Comparison of ENCODE assay signal across 41 cellular contexts in genomic region chr2:172007372-172007771, GRCh38. TPM values are rescaled to one million over a fixed set of nuclear protein-coding genes. Genes with fewer than 3 reads are reported as not detected.
"Had no signal": no experiment of that assay in that cellular context is flagged by ENCODE, and none has a peak within 500 bp of the region (broad histone marks: within the 10 kb centered on the region; RNA-seq: fewer than 3 reads in every experiment).

No MANE protein-coding gene starts in this region.

- H3K27ac Mint-ChIP-seq: activated naive CD4-positive, alpha-beta T cell treated with anti-CD3 and anti-CD28 coated beads for 36 hours; activated naive CD4-positive, alpha-beta T cell treated with anti-CD3 and anti-CD28 coated beads, Interleukin-2, amount 10 ng/mL, durations not matched to agents 7 days and 5 days; activated naive CD4-positive, alpha-beta T cell treated with anti-CD3 and anti-CD28 coated beads, Interleukin-2, amount 50 U/mL, for 24 hours; activated naive CD4-positive, alpha-beta T cell treated with anti-CD3 and anti-CD28 coated beads, Interleukin-2, amount 50 U/mL, for 72 hours; activated naive CD8-positive, alpha-beta T cell; activated naive CD8-positive, alpha-beta T cell treated with anti-CD3 and anti-CD28 coated beads for 36 hours; activated naive CD8-positive, alpha-beta T cell treated with anti-CD3 and anti-CD28 coated beads, Interleukin-2, amount 10 ng/mL, durations not matched to agents 7 days and 5 days; activated naive CD8-positive, alpha-beta T cell treated with anti-CD3 and anti-CD28 coated beads, Interleukin-2, amount 50 U/mL, for 24 hours; activated T-cell treated with anti-CD3 and anti-CD28 coated beads, Interleukin-2, amount 50 U/mL, for 24 hours; activated T-cell treated with anti-CD3 and anti-CD28 coated beads, Interleukin-2, amount 50 U/mL, for 72 hours; activated T-helper 1 cell treated with anti-CD3 and anti-CD28 coated beads, Interleukin-12 subunit alpha, Interleukin-12 subunit beta, Interleukin-2, Interleukin-4 antibody, amounts not matched to agents 30 ng/mL and 10 ng/mL and 1 ng/mL, durations not matched to agents 14 hours and 24 hours and 36 hours; activated T-helper 17 cell treated with anti-CD3 and anti-CD28 coated beads, Interleukin-2, amount 50 U/mL, for 72 hours; activated T-helper 2 cell treated with anti-CD3 and anti-CD28 coated beads, Interferon-gamma antibody, Interleukin-2, Interleukin-4, amounts not matched to agents 10 μg/mL and 5 μg/mL and 100 μg/mL, durations not matched to agents 14 hours and 24 hours and 36 hours; brain had no signal

- H3K4me3 ChIP-seq: adrenal gland, ascending aorta, body of pancreas, breast epithelium, cardiac muscle cell had no signal

- H3K27me3 Mint-ChIP-seq: activated naive CD4-positive, alpha-beta T cell treated with anti-CD3 and anti-CD28 coated beads, Interleukin-2, amount 50 U/mL, for 24 hours; activated naive CD8-positive, alpha-beta T cell; activated naive CD8-positive, alpha-beta T cell treated with anti-CD3 and anti-CD28 coated beads for 36 hours; activated naive CD8-positive, alpha-beta T cell treated with anti-CD3 and anti-CD28 coated beads, Interleukin-2, amount 10 ng/mL, durations not matched to agents 7 days and 5 days; activated naive CD8-positive, alpha-beta T cell treated with anti-CD3 and anti-CD28 coated beads, Interleukin-2, amount 50 U/mL, for 24 hours; activated T-cell treated with anti-CD3 and anti-CD28 coated beads, Interleukin-2, amount 50 U/mL, for 24 hours; activated T-helper 17 cell treated with anti-CD3 and anti-CD28 coated beads, Interleukin-2, amount 50 U/mL, for 72 hours; central memory CD8-positive, alpha-beta T cell had no signal

- H3K4me3 Mint-ChIP-seq: activated naive CD4-positive, alpha-beta T cell treated with anti-CD3 and anti-CD28 coated beads for 36 hours; activated naive CD4-positive, alpha-beta T cell treated with anti-CD3 and anti-CD28 coated beads, Interleukin-2, amount 10 ng/mL, durations not matched to agents 7 days and 5 days; activated naive CD4-positive, alpha-beta T cell treated with anti-CD3 and anti-CD28 coated beads, Interleukin-2, amount 50 U/mL, for 24 hours; activated naive CD8-positive, alpha-beta T cell; activated naive CD8-positive, alpha-beta T cell treated with anti-CD3 and anti-CD28 coated beads for 36 hours; activated naive CD8-positive, alpha-beta T cell treated with anti-CD3 and anti-CD28 coated beads, Interleukin-2, amount 10 ng/mL, durations not matched to agents 7 days and 5 days; activated naive CD8-positive, alpha-beta T cell treated with anti-CD3 and anti-CD28 coated beads, Interleukin-2, amount 50 U/mL, for 24 hours; activated T-cell treated with anti-CD3 and anti-CD28 coated beads, Interleukin-2, amount 50 U/mL, for 24 hours; activated T-cell treated with anti-CD3 and anti-CD28 coated beads, Interleukin-2, amount 50 U/mL, for 4 hours; activated T-cell treated with anti-CD3 and anti-CD28 coated beads, Interleukin-2, amount 50 U/mL, for 72 hours; activated T-helper 1 cell treated with anti-CD3 and anti-CD28 coated beads, Interleukin-12 subunit alpha, Interleukin-12 subunit beta, Interleukin-2, Interleukin-4 antibody, amounts not matched to agents 30 ng/mL and 10 ng/mL and 1 ng/mL, durations not matched to agents 14 hours and 24 hours and 36 hours; activated T-helper 17 cell treated with anti-CD3 and anti-CD28 coated beads, Interleukin-2, amount 50 U/mL, for 72 hours; brain; central memory CD8-positive, alpha-beta T cell had no signal

- H3K27ac ChIP-seq: adrenal gland, ascending aorta, body of pancreas, brain microvascular endothelial cell, breast epithelium, cardiac muscle cell had no signal

- H3K36me3 ChIP-seq: adrenal gland, ascending aorta, brain microvascular endothelial cell, breast epithelium, cardiac muscle cell had no signal

- ATAC-seq: activated naive CD4-positive, alpha-beta T cell treated with anti-CD3 and anti-CD28 coated beads, Interleukin-2, amount 50 U/mL, for 72 hours; activated naive CD8-positive, alpha-beta T cell treated with anti-CD3 and anti-CD28 coated beads, Interleukin-2, amount 50 U/mL, for 24 hours; activated T-cell treated with anti-CD3 and anti-CD28 coated beads, Interleukin-2, amount 50 U/mL, for 4 hours; activated T-cell treated with anti-CD3 and anti-CD28 coated beads, Interleukin-2, amount 50 U/mL, for 72 hours; activated T-helper 17 cell treated with anti-CD3 and anti-CD28 coated beads, Interleukin-2, amount 50 U/mL, for 72 hours; body of pancreas had no signal

- H3K9me3 ChIP-seq: adrenal gland, ascending aorta, body of pancreas, breast epithelium had no signal

- DNase-seq: activated effector memory CD4-positive, alpha-beta T cell treated with anti-CD3 and anti-CD28 coated beads, Interleukin-2, amount 50 U/mL, for 16 hours; activated effector memory CD4-positive, alpha-beta T cell treated with Interleukin-2 at 50 U/mL for 16 hours; activated gamma-delta T cell; activated gamma-delta T cell treated with Interleukin-2 at 50 U/mL for 16 hours; activated naive CD4-positive, alpha-beta T cell; activated naive CD4-positive, alpha-beta T cell treated with anti-CD3 and anti-CD28 coated beads for 36 hours; activated naive CD4-positive, alpha-beta T cell treated with anti-CD3 and anti-CD28 coated beads, Interleukin-2, amount 10 ng/mL, durations not matched to agents 7 days and 5 days; activated naive CD4-positive, alpha-beta T cell treated with anti-CD3 and anti-CD28 coated beads, Interleukin-2, amount 50 U/mL, for 16 hours; activated naive CD4-positive, alpha-beta T cell treated with Interleukin-2 at 50 U/mL for 16 hours; activated naive CD8-positive, alpha-beta T cell treated with anti-CD3 and anti-CD28 coated beads for 36 hours; activated naive CD8-positive, alpha-beta T cell treated with anti-CD3 and anti-CD28 coated beads, Interleukin-2, amount 10 ng/mL, durations not matched to agents 7 days and 5 days; activated naive CD8-positive, alpha-beta T cell treated with anti-CD3 and anti-CD28 coated beads, Interleukin-2, amount 50 U/mL, for 24 hours; activated T-cell treated with anti-CD3 and anti-CD28 coated beads for 4 hours; activated T-cell treated with anti-CD3 and anti-CD28 coated beads, Interleukin-2, amount 50 U/mL, for 1 hour; activated T-cell treated with anti-CD3 and anti-CD28 coated beads, Interleukin-2, amount 50 U/mL, for 24 hours; activated T-cell treated with anti-CD3 and anti-CD28 coated beads, Interleukin-2, amount 50 U/mL, for 4 hours; activated T-cell treated with anti-CD3 and anti-CD28 coated beads, Interleukin-2, amount 50 U/mL, for 48 hours; activated T-cell treated with anti-CD3 and anti-CD28 coated beads, Interleukin-2, amount 50 U/mL, for 72 hours; adrenal gland; amniotic stem cell; amygdala; anterior cingulate cortex; aorta; body of pancreas; brain microvascular endothelial cell; caudate nucleus; central memory CD4-positive, alpha-beta T cell; cerebellar nuclear complex had no signal

- H3K9me3 Mint-ChIP-seq: activated naive CD4-positive, alpha-beta T cell treated with anti-CD3 and anti-CD28 coated beads for 36 hours; activated naive CD4-positive, alpha-beta T cell treated with anti-CD3 and anti-CD28 coated beads, Interleukin-2, amount 10 ng/mL, durations not matched to agents 7 days and 5 days; activated naive CD4-positive, alpha-beta T cell treated with anti-CD3 and anti-CD28 coated beads, Interleukin-2, amount 50 U/mL, for 24 hours; activated naive CD4-positive, alpha-beta T cell treated with anti-CD3 and anti-CD28 coated beads, Interleukin-2, amount 50 U/mL, for 72 hours; activated naive CD8-positive, alpha-beta T cell treated with anti-CD3 and anti-CD28 coated beads, Interleukin-2, amount 10 ng/mL, durations not matched to agents 7 days and 5 days; activated naive CD8-positive, alpha-beta T cell treated with anti-CD3 and anti-CD28 coated beads, Interleukin-2, amount 50 U/mL, for 24 hours; activated T-cell treated with anti-CD3 and anti-CD28 coated beads, Interleukin-2, amount 50 U/mL, for 24 hours; activated T-cell treated with anti-CD3 and anti-CD28 coated beads, Interleukin-2, amount 50 U/mL, for 4 hours; activated T-cell treated with anti-CD3 and anti-CD28 coated beads, Interleukin-2, amount 50 U/mL, for 72 hours; activated T-helper 1 cell treated with anti-CD3 and anti-CD28 coated beads, Interleukin-12 subunit alpha, Interleukin-12 subunit beta, Interleukin-2, Interleukin-4 antibody, amounts not matched to agents 30 ng/mL and 10 ng/mL and 1 ng/mL, durations not matched to agents 14 hours and 24 hours and 36 hours; activated T-helper 17 cell treated with anti-CD3 and anti-CD28 coated beads, Interleukin-2, amount 50 U/mL, for 72 hours; activated T-helper 2 cell treated with anti-CD3 and anti-CD28 coated beads, Interferon-gamma antibody, Interleukin-2, Interleukin-4, amounts not matched to agents 10 μg/mL and 5 μg/mL and 100 μg/mL, durations not matched to agents 14 hours and 24 hours and 36 hours; central memory CD8-positive, alpha-beta T cell had no signal

- H3K27me3 ChIP-seq: adrenal gland, ascending aorta, body of pancreas, brain microvascular endothelial cell, breast epithelium, cardiac muscle cell had no signal

- FAIRE-seq: astrocyte, bronchial epithelial cell had no signal

- H3K4me1 ChIP-seq: adrenal gland, ascending aorta, body of pancreas, breast epithelium had no signal

RNA-seq across cellular contexts. Expression of gene METAP1D, which starts 7.6 kb away (rescaled TPM):
- total RNA-seq: ascending aorta had no signal
